Comparison of ENCODE assay signal across 15 cellular contexts in the genomic region with DNA sequence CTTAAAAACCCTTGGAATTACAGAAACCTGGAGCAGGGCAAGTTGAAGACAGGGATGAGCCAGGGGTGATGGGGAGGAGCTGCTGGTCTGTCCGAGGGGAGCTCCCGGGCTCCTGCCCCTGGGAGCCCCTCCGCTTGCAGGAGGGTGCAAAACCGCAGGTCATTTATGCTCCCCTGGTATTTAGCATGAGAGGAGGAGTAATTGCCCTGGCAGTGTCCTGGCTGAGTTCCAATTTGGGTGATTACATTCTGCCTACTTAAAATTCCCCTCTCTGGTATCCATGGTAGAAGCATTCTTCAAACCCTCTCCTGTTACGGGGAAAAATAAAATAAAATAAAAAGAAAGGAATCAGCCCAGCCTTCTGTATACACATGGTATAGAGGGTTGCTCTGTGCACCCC.
DNase-seq lines count a peak whose midpoint lies in the region; ATAC-seq lines count a peak whose summit lies in the region.
"Had no signal": no experiment of that assay in that cellular context is flagged by ENCODE, and none has a peak within 500 bp of the region (broad histone marks: within the 10 kb centered on the region; RNA-seq: fewer than 3 reads in every experiment).

No MANE protein-coding gene starts in this region.

- DNase-seq in NCI-H2029 treated with DMSO at 0.1 percent for 48 hours (lab: John Stamatoyannopoulos, UW), result peak; percentile 46
- no peak for DNase-seq in NCI-H2029 (lab: John Stamatoyannopoulos, UW)
- DNase-seq in NCI-H2107 treated with DMSO at 0.1 percent for 48 hours (lab: John Stamatoyannopoulos, UW; ENCODE audit: unreplicated experiment), result peak; percentile 94
- DNase-seq in NCI-H82 (lab: John Stamatoyannopoulos, UW), result peak; percentile 71
- DNase-seq in activated gamma-delta T cell treated with Interleukin-2 at 50 U/mL for 16 hours, result no peak
- no peak for DNase-seq in LoVo (ENCODE audit: low spot score)
- DNase-seq: activated naive CD8-positive, alpha-beta T cell treated with anti-CD3 and anti-CD28 coated beads, Interleukin-2, amount 10 ng/mL, durations not matched to agents 7 days and 5 days; brain microvascular endothelial cell; C1 segment of cervical spinal cord; cortex of kidney; immature natural killer cell; mucosa of descending colon; stimulated activated CD4-positive, alpha-beta T cell treated with anti-CD3 and anti-CD28 coated beads, Interleukin-4, amount 100 ng/mL, for 4 hours had no signal

- ATAC-seq in GM18868 (IDR thresholded peaks at IDR 0.05; ENCODE audit: unreplicated experiment) (no peak), GM21825 (IDR thresholded peaks at IDR 0.05; ENCODE audit: unreplicated experiment) (no peak)
- ATAC-seq: mucosa of descending colon had no signal

Comparison
In these comparisons a context has a peak if more than half of its experiments do, and no peak if none do; other contexts are left out.
1. DNase-seq: peak in NCI-H2029 treated with DMSO at 0.1 percent for 48 hours (single experiment), NCI-H2107 treated with DMSO at 0.1 percent for 48 hours (single experiment) and NCI-H82 (single experiment); none in NCI-H2029 (single experiment), activated gamma-delta T cell treated with Interleukin-2 at 50 U/mL for 16 hours (single experiment) and LoVo (single experiment).